Comparison of ENCODE assay signal across 26 cellular contexts in the genomic region with DNA sequence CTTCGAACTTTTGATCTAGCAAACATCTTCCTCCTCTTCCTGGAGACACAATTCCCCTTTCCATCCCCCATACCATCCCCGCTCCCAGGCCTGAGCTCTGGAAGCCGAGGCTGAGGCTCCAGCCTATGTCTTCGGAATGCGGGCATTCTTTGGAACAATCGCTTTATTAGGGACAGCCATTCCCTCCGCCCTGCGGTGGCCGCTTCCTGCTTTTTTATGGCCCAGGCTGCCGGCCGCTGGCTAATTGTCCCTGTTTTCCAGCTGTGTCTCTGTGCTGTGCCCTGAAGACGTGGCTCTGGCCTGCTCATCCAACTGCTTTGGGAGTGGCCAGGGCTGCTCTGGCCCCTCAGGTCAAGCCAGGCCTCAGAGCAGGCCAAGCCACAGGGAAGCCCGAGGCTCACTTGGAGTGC. TPM values are rescaled to one million over a fixed set of nuclear protein-coding genes. Genes with fewer than 3 reads are reported as not detected.
DNase-seq lines count a peak whose midpoint lies in the region; ATAC-seq and TF ChIP-seq lines count a peak whose summit lies in the region.
"Had no signal": no experiment of that assay in that cellular context is flagged by ENCODE, and none has a peak within 500 bp of the region (broad histone marks: within the 10 kb centered on the region; RNA-seq: fewer than 3 reads in every experiment).

No MANE protein-coding gene starts in this region.

- H3K27ac Mint-ChIP-seq in Caco-2 (ENCODE audit: unreplicated experiment) (peak overlapping the region; percentile 53), T-helper 17 cell (no peak overlapping the region), neural progenitor cell (no peak overlapping the region)
- H3K27ac Mint-ChIP-seq: activated naive CD4-positive, alpha-beta T cell treated with anti-CD3 and anti-CD28 coated beads, Interleukin-2, amount 50 U/mL, for 24 hours; CD4-positive, alpha-beta memory T cell; natural killer cell; T-cell had no signal

- H3K9ac ChIP-seq in neural progenitor cell = no peak overlapping the region
- H3K9ac ChIP-seq in mammary epithelial cell (ENCODE audit: insufficient read depth, low read length) = no peak overlapping the region

- in situ Hi-C loops in KBM-7 (cut with MboI; ENCODE audit: low pct_unique_long_range_greater_than_20kb, low sequenced_read_pairs) = no loop called here
- in situ Hi-C loops in mammary epithelial cell (cut with MboI; ENCODE audit: low sequenced_read_pairs in 2 of 2) = no loop called here

- peaks cover 30% of the 10 kb centered on the region for H3K4me1 ChIP-seq in Caco-2
- H3K4me1 ChIP-seq in neural progenitor cell = peaks cover 55% of the 10 kb centered on the region
- peaks cover 7% of the 10 kb centered on the region for H3K4me1 ChIP-seq in mammary epithelial cell (ENCODE audit: insufficient read depth, low read length)

- H3K9me3 ChIP-seq in Caco-2 = no peaks in the 10 kb centered on the region
- H3K9me3 ChIP-seq in T-helper 17 cell (ENCODE audit: control insufficient read depth, low read length, poor library complexity, severe bottlenecking) = no peaks in the 10 kb centered on the region
- no peaks in the 10 kb centered on the region for H3K9me3 ChIP-seq in neural progenitor cell (ENCODE audit: low read depth)
- no peaks in the 10 kb centered on the region for H3K9me3 ChIP-seq in mammary epithelial cell (replicated peaks; ENCODE audit: insufficient read depth, low read length)
- H3K9me3 ChIP-seq: sigmoid colon, tibial nerve had no signal

- H3K27ac ChIP-seq in neural progenitor cell (no peak overlapping the region), mammary epithelial cell (ENCODE audit: insufficient read depth, low read depth, low read length) (no peak overlapping the region)
- H3K27ac ChIP-seq: coronary artery, sigmoid colon had no signal

- H2AFZ ChIP-seq in neural progenitor cell (replicated peaks) = no peak overlapping the region
- no peak overlapping the region for H2AFZ ChIP-seq in mammary epithelial cell (ENCODE audit: low read depth, low read length)

- peaks cover 47% of the 10 kb centered on the region for H3F3A ChIP-seq in neural progenitor cell (ENCODE audit: low read depth)

- no peak overlapping the region for H3K4me3 Mint-ChIP-seq in Caco-2 (ENCODE audit: unreplicated experiment)
- peak overlapping the region; percentile 21 for H3K4me3 Mint-ChIP-seq in T-helper 17 cell
- no peak overlapping the region for H3K4me3 Mint-ChIP-seq in neural progenitor cell
- H3K4me3 Mint-ChIP-seq: activated naive CD4-positive, alpha-beta T cell treated with anti-CD3 and anti-CD28 coated beads, Interleukin-2, amount 50 U/mL, for 24 hours; activated T-cell treated with anti-CD3 and anti-CD28 coated beads, Interleukin-2, amount 50 U/mL, for 4 hours; natural killer cell; T-cell had no signal

- H3K4me1 Mint-ChIP-seq in Caco-2 (ENCODE audit: low read depth, unreplicated experiment) = peaks cover 10% of the 10 kb centered on the region
- H3K4me1 Mint-ChIP-seq in T-helper 17 cell = peaks cover 21% of the 10 kb centered on the region
- peaks cover 27% of the 10 kb centered on the region for H3K4me1 Mint-ChIP-seq in neural progenitor cell

- BruUV-seq in Caco-2 (replicated peaks; lab: Mats Ljungman, UMichigan) (no TSS peak), mammary epithelial cell (replicated peaks; lab: Mats Ljungman, UMichigan) (no TSS peak)

- H3K27me3 Mint-ChIP-seq in Caco-2 (ENCODE audit: insufficient read depth, unreplicated experiment) (no peaks in the 10 kb centered on the region), T-helper 17 cell (peaks cover 80% of the 10 kb centered on the region), neural progenitor cell (ENCODE audit: insufficient read depth, low read depth) (peaks cover 87% of the 10 kb centered on the region)

- H3K4me2 ChIP-seq in neural progenitor cell = peak overlapping the region; percentile 36
- no peak overlapping the region for H3K4me2 ChIP-seq in mammary epithelial cell (ENCODE audit: insufficient read depth, low read depth, low read length)

- H3K36me3 Mint-ChIP-seq in Caco-2 (ENCODE audit: insufficient read depth, unreplicated experiment) (peaks cover 36% of the 10 kb centered on the region), T-helper 17 cell (ENCODE audit: low read depth) (peaks cover 2% of the 10 kb centered on the region), neural progenitor cell (no peaks in the 10 kb centered on the region)
- H3K36me3 Mint-ChIP-seq: activated naive CD4-positive, alpha-beta T cell treated with anti-CD3 and anti-CD28 coated beads, Interleukin-2, amount 50 U/mL, for 24 hours; CD4-positive, alpha-beta memory T cell; natural killer cell; T-cell had no signal

- H3K79me2 ChIP-seq in neural progenitor cell (ENCODE audit: low read depth) (no peaks in the 10 kb centered on the region), mammary epithelial cell (ENCODE audit: insufficient read depth, low read length) (no peaks in the 10 kb centered on the region)

- H3K4me3 ChIP-seq in Caco-2 (ENCODE audit: low read depth, low read length) = no peak overlapping the region
- peak overlapping the region; percentile 1 for H3K4me3 ChIP-seq in neural progenitor cell
- H3K4me3 ChIP-seq in mammary epithelial cell (replicated peaks in 1 of 3; ENCODE audit: insufficient read depth in 1 of 3, low read depth in 2 of 3, low read length in 3 of 3) = no peak overlapping the region
- H3K4me3 ChIP-seq: coronary artery, sigmoid colon, tibial nerve had no signal

- CTCF ChIA-PET in Caco-2 (lab: Charles Lee) (no interaction called here), mammary epithelial cell (lab: Charles Lee; ENCODE audit: low non-redundant PET) (no interaction called here)

- 67% methylated on average over 11 of the region's 13 CpGs for WGBS in mammary epithelial cell (ENCODE audit: low coverage, missing lambda C conversion rate)

- H4K20me1 ChIP-seq in neural progenitor cell (ENCODE audit: low read depth) = peaks cover 95% of the 10 kb centered on the region
- no peaks in the 10 kb centered on the region for H4K20me1 ChIP-seq in mammary epithelial cell (ENCODE audit: insufficient read depth, low read length)

- POLR2A ChIA-PET in Caco-2 (lab: Charles Lee) = no interaction called here

- intact Hi-C loops in Caco-2 (cut with micrococcal nuclease; ENCODE audit: unreplicated experiment) = no loop called here
- intact Hi-C loops in mammary epithelial cell (cut with micrococcal nuclease) = no loop called here

- H3K27me3 ChIP-seq in Caco-2 (replicated peaks; ENCODE audit: control insufficient read depth, insufficient read depth, low read length) = no peaks in the 10 kb centered on the region
- peaks cover 100% of the 10 kb centered on the region for H3K27me3 ChIP-seq in neural progenitor cell
- H3K27me3 ChIP-seq in mammary epithelial cell (ENCODE audit: insufficient read depth, low read length) = peaks cover 81% of the 10 kb centered on the region

- dilution Hi-C loops in mammary epithelial cell (cut with HindIII; ENCODE audit: low sequenced_read_pairs) = loop anchor here (25.0 kb wide), 1 partner anchor 134 kb away; no protein-coding TSS in a partner anchor

- DNase-seq in Caco-2 = peak in 1 of 2 experiments; percentile 64
- no peak for DNase-seq in T-helper 17 cell
- peak; percentile 63 for DNase-seq in iPS-NIHi7 (ENCODE audit: extremely low spot score)
- peak; percentile 95 for DNase-seq in neural progenitor cell (ENCODE audit: low spot score)
- DNase-seq in KBM-7 = no peak
- no peak for DNase-seq in mammary epithelial cell
- no peak for DNase-seq in activated gamma-delta T cell (lab: John Stamatoyannopoulos, UW)
- no peak for DNase-seq in NCI-H1694 (lab: John Stamatoyannopoulos, UW)
- DNase-seq: activated T-cell treated with anti-CD3 and anti-CD28 coated beads, Interleukin-2, amount 50 U/mL, for 4 hours; AML-193; anterior cingulate cortex; CD4-positive, alpha-beta memory T cell; natural killer cell; NCI-H2171; NCI-H510A treated with DMSO at 0.1 percent for 48 hours; sigmoid colon; stimulated activated naive CD8-positive, alpha-beta T cell treated with anti-CD3 and anti-CD28 coated beads, Interleukin-15, amount 100 ng/mL, for 72 hours; T-cell had no signal

- H3K9me3 Mint-ChIP-seq in Caco-2 (ENCODE audit: unreplicated experiment) = no peaks in the 10 kb centered on the region
- H3K9me3 Mint-ChIP-seq in neural progenitor cell = peaks cover 3% of the 10 kb centered on the region
- H3K9me3 Mint-ChIP-seq: activated naive CD4-positive, alpha-beta T cell treated with anti-CD3 and anti-CD28 coated beads, Interleukin-2, amount 50 U/mL, for 24 hours; activated T-cell treated with anti-CD3 and anti-CD28 coated beads, Interleukin-2, amount 50 U/mL, for 4 hours; natural killer cell; stimulated activated naive CD8-positive, alpha-beta T cell treated with anti-CD3 and anti-CD28 coated beads, Interleukin-15, amount 100 ng/mL, for 72 hours; T-cell had no signal

- H3K36me3 ChIP-seq in Caco-2 (ENCODE audit: control insufficient read depth, insufficient read depth, low read length) (peaks cover 3% of the 10 kb centered on the region; the same call in 1 of the 2 replicates), neural progenitor cell (no peaks in the 10 kb centered on the region), mammary epithelial cell (ENCODE audit: insufficient read depth, low read length) (no peaks in the 10 kb centered on the region)
- H3K36me3 ChIP-seq: sigmoid colon, tibial nerve had no signal

- ATAC-seq in T-helper 17 cell = no peak
- ATAC-seq: activated T-cell treated with anti-CD3 and anti-CD28 coated beads, Interleukin-2, amount 50 U/mL, for 4 hours; natural killer cell; Panc1; stimulated activated naive CD8-positive, alpha-beta T cell treated with anti-CD3 and anti-CD28 coated beads, Interleukin-15, amount 100 ng/mL, for 72 hours; T-cell had no signal

- TF ChIP-seq CTCF in Caco-2 (IDR thresholded peaks at IDR 0.05; ENCODE audit: insufficient read depth in 1 of 2, low read depth in 1 of 2, low read length in 1 of 2, severe bottlenecking in 1 of 2, unreplicated experiment in 1 of 2) (no peak), neural progenitor cell (IDR thresholded peaks at IDR 0.05) (no peak), mammary epithelial cell (conservative IDR thresholded peaks at IDR 0.05 in 1 of 2, IDR thresholded peaks at IDR 0.05 in 1 of 2; ENCODE audit: extremely low read depth in 1 of 2, insufficient read depth in 1 of 2, low read depth in 1 of 2, low read length in 2 of 2) (no peak)

RNA-seq across cellular contexts. Expression of a gene that starts 2.1 kb away (rescaled TPM):
- total RNA-seq in Caco-2 (2022) (104 and 109 TPM in 2 replicates), T-helper 17 cell (not detected), neural progenitor cell (ENCODE audit: low replicate concordance) (not detected in 2 replicates), mammary epithelial cell (not detected)
- not detected for polyA plus RNA-seq in mammary epithelial cell
- polyA minus RNA-seq in mammary epithelial cell = not detected
- total RNA-seq: activated CD8-positive, alpha-beta memory T cell treated with anti-CD3 and anti-CD28 coated beads for 36 hours; CD4-positive, alpha-beta memory T cell; fibroblast of lung; HT1080; natural killer cell; sigmoid colon; tibial nerve had no signal
- polyA plus RNA-seq: CD4-positive, alpha-beta memory T cell; fibroblast of lung had no signal

RNA-seq across cellular contexts. Expression of a gene that starts 17.3 kb away (rescaled TPM):
- total RNA-seq in Caco-2 (2022) = 5.2 and 8.1 TPM in 2 replicates
- not detected for total RNA-seq in T-helper 17 cell
- total RNA-seq in neural progenitor cell (ENCODE audit: low replicate concordance) = not detected in 2 replicates
- total RNA-seq in mammary epithelial cell = not detected
- polyA plus RNA-seq in mammary epithelial cell = not detected
- not detected for polyA minus RNA-seq in mammary epithelial cell
- total RNA-seq: activated CD8-positive, alpha-beta memory T cell treated with anti-CD3 and anti-CD28 coated beads for 36 hours; activated T-cell treated with anti-CD3 and anti-CD28 coated beads, Interleukin-2, amount 50 U/mL, for 4 hours; CD4-positive, alpha-beta memory T cell; fibroblast of lung; HT1080; natural killer cell; sigmoid colon; T-cell; tibial nerve had no signal
- polyA plus RNA-seq: CD4-positive, alpha-beta memory T cell; fibroblast of lung had no signal

RNA-seq across cellular contexts. Expression of a gene that starts 51.4 kb away (rescaled TPM):
- 3.7 and 3.9 TPM in 2 replicates for total RNA-seq in Caco-2 (2022)
- total RNA-seq in T-helper 17 cell = not detected
- not detected in 2 replicates for total RNA-seq in neural progenitor cell (ENCODE audit: low replicate concordance)
- not detected for total RNA-seq in mammary epithelial cell
- not detected for polyA plus RNA-seq in mammary epithelial cell
- not detected for polyA minus RNA-seq in mammary epithelial cell
- total RNA-seq: activated CD8-positive, alpha-beta memory T cell treated with anti-CD3 and anti-CD28 coated beads for 36 hours; activated T-cell treated with anti-CD3 and anti-CD28 coated beads, Interleukin-2, amount 50 U/mL, for 4 hours; CD4-positive, alpha-beta memory T cell; fibroblast of lung; HT1080; mesenteric fat pad; natural killer cell; sigmoid colon; T-cell had no signal
- polyA plus RNA-seq: CD4-positive, alpha-beta memory T cell; fibroblast of lung had no signal

Comparison
In these comparisons a context has a peak if more than half of its experiments do, and no peak if none do; other contexts are left out.
1. DNase-seq: peak in iPS-NIHi7 (single experiment) and neural progenitor cell (single experiment); none in T-helper 17 cell (0 of 3), KBM-7 (single experiment), mammary epithelial cell (single experiment), activated gamma-delta T cell (single experiment) and NCI-H1694 (single experiment).
2. RNA of a gene that starts 2.1 kb away (total RNA-seq): 104 to 109 TPM in Caco-2; not detected in T-helper 17 cell, not detected in neural progenitor cell and not detected in mammary epithelial cell; every median in the first group is over 100 times any median in the second.